ENCODE assay signal across 8 cellular contexts in genomic region chr19:48899781-48900476, GRCh38. TPM values are rescaled to one million over a fixed set of nuclear protein-coding genes. Genes with fewer than 3 reads are reported as not detected.
DNase-seq lines count a peak whose midpoint lies in the region; ATAC-seq and TF ChIP-seq lines count a peak whose summit lies in the region.

Gene NUCB1 (plus strand): TSS chr19:48900312. CDS start chr19:48900797, 485 bp downstream.

- DNase-seq in AG04450 (ENCODE audit: low read depth, low spot score) = peak; percentile 96
- peak; percentile 96 for DNase-seq in NCI-H460 (ENCODE audit: extremely low read depth, low read depth)
- peak; percentile 98 for DNase-seq in activated CD4-positive, CD25-positive, alpha-beta regulatory T cell treated with anti-CD3 and anti-CD28 coated beads, Interleukin-2, amount 50 U/mL, for 72 hours
- DNase-seq in cerebellar nuclear complex (lab: John Stamatoyannopoulos, UW) = peak; percentile 84 to 93
- DNase-seq in islet precursor cell = peak; percentile 99
- DNase-seq in stimulated activated CD4-positive, alpha-beta T cell treated with anti-CD3 and anti-CD28 coated beads, Interleukin-12 subunit alpha, Interleukin-12 subunit beta, amount 100 ng/mL, for 48 hours (ENCODE audit: low read depth in 2 of 3, low spot score in 1 of 3) = peak; percentile 99 to 100 (median 99)

- POLR2A ChIA-PET in AG04450 (lab: Yijun Ruan, JAX) = interaction anchor here (0.9 to 2.6 kb wide), 10 partner anchors 20 to 71 kb away, joined by 4 to 19 read pairs (median 7); partner anchors contain the start of genes BAX, FTL and PPP1R15A

- no peaks in the 10 kb centered on the region for H3K27me3 ChIP-seq in AG04450 (ENCODE audit: control insufficient read depth, insufficient read depth, low read length)

- peak within 1 kb of the TSS; percentile 94 for H3K4me3 ChIP-seq in AG04450 (ENCODE audit: low read depth, low read length)

- TF ChIP-seq CTCF in AG04450 (IDR thresholded peaks at IDR 0.05; ENCODE audit: low read depth, low read length) = peak; percentile 45

- in situ Hi-C loops in GM18951 (cut with MboI; ENCODE audit: low sequenced_read_pairs, unreplicated experiment) = no loop called here

- CTCF ChIA-PET in AG04450 (lab: Charles Lee) = interaction anchor here (1.1 to 2.2 kb wide), 2 partner anchors 22 to 71 kb away, joined by 3 to 9 read pairs; no protein-coding TSS in a partner anchor

- H3K27ac ChIP-seq in AG04450 (ENCODE audit: low read depth, low read length) = peak within 1 kb of the TSS; percentile 84

- peak; percentile 67 for TF ChIP-seq POLR2A in GM18951 (IDR thresholded peaks at IDR 0.05; ENCODE audit: extremely low read depth, insufficient read depth, insufficient read length)

- no peaks in the 10 kb centered on the region; the same call in 1 of the 2 replicates for H3K9me3 ChIP-seq in AG04450 (ENCODE audit: control insufficient read depth, insufficient read depth, low read length)

- ATAC-seq in HG03342 (IDR thresholded peaks at IDR 0.05; ENCODE audit: unreplicated experiment) = peak; percentile 90

RNA-seq across cellular contexts. Expression of gene NUCB1, which starts in this region (rescaled TPM):
- 123 and 130 TPM in 2 replicates for polyA plus RNA-seq in AG04450 (2011; rRNA removed)
- polyA minus RNA-seq in AG04450 (2011; rRNA and poly(A)+ RNA removed) = 40.7 and 56.0 TPM in 2 replicates
- 87.9 and 97.4 TPM in 2 replicates for total RNA-seq in NCI-H460 (2014; rRNA removed; shearing (Covaris generic))
- 174 and 194 TPM in 2 replicates for polyA plus RNA-seq in NCI-H460 (2014; cell fraction: nucleus; rRNA removed)

Comparison
In these comparisons a context has a peak if more than half of its experiments do, and no peak if none do; other contexts are left out.
1. Peak in every context shown above with its lines: DNase-seq, ATAC-seq, H3K4me3 ChIP-seq and H3K27ac ChIP-seq.